38 cellular contexts compared by ENCODE assay signal in genomic region chr6:25896252-25896651, GRCh38. TPM values are rescaled to one million over a fixed set of nuclear protein-coding genes. Genes with fewer than 3 reads are reported as not detected.
"Had no signal": no experiment of that assay in that cellular context is flagged by ENCODE, and none has a peak within 500 bp of the region (broad histone marks: within the 10 kb centered on the region; RNA-seq: fewer than 3 reads in every experiment).

No MANE protein-coding gene starts in this region.

- DNase-seq: Karpas-422, Kasumi-1, MG63, MV-4-11, NCI-H1048, NCI-H1092, NCI-H1092 treated with DMSO at 0.1 percent for 48 hours, NCI-H1105, NCI-H1105 treated with DMSO at 0.1 percent for 48 hours, NCI-H1417, NCI-H1417 treated with DMSO at 0.1 percent for 48 hours, NCI-H1436, NCI-H1436 treated with DMSO at 0.1 percent for 48 hours, NCI-H146, NCI-H1694, NCI-H1694 treated with DMSO at 0.1 percent for 48 hours, NCI-H187, NCI-H187 treated with DMSO at 0.1 percent for 48 hours, NCI-H1930, NCI-H2029, NCI-H2029 treated with DMSO at 0.1 percent for 48 hours, NCI-H2081, NCI-H2081 treated with DMSO at 0.1 percent for 48 hours, NCI-H2107, NCI-H2171, NCI-H2171 treated with DMSO at 0.1 percent for 48 hours, NCI-H2227 treated with DMSO at 0.1 percent for 48 hours, NCI-H226, NCI-H345, NCI-H446, NCI-H446 treated with DMSO at 0.1 percent for 48 hours, NCI-H510A, NCI-H510A treated with DMSO at 0.1 percent for 48 hours, NCI-H524 had no signal

- H3K36me3 ChIP-seq: MG63 had no signal

- H3K27me3 ChIP-seq: MG63 had no signal

- H3K9me3 ChIP-seq: MG63 had no signal

- H3K4me3 ChIP-seq: MG63 had no signal

RNA-seq across cellular contexts. Expression of gene SLC17A3, which starts 22.2 kb away (rescaled TPM):
- total RNA-seq: LHCN-M2, M059J, MCF 10A, NCI-H460 had no signal

RNA-seq across cellular contexts. Expression of gene SLC17A2, which starts 34.2 kb away (rescaled TPM):
- total RNA-seq: LHCN-M2, M059J, MCF 10A, NCI-H460 had no signal
